ENCODE assay signal across 19 cellular contexts in genomic region chr14:29671034-29671433, GRCh38.
A peak's percentile ranks its signal among the peaks of the same experiment; 100 is the strongest.
DNase-seq lines count a peak whose midpoint lies in the region; ATAC-seq lines count a peak whose summit lies in the region.
"Had no signal": no experiment of that assay in that cellular context is flagged by ENCODE, and none has a peak within 500 bp of the region (broad histone marks: within the 10 kb centered on the region; RNA-seq: fewer than 3 reads in every experiment).

No MANE protein-coding gene starts in this region.

- peak; percentile 67 for DNase-seq in GM04503 (ENCODE audit: low read depth)
- peak; percentile 57 for DNase-seq in NCI-H69 (lab: John Stamatoyannopoulos, UW)
- peak; percentile 73 for DNase-seq in fibroblast of gingiva (ENCODE audit: low read depth)
- DNase-seq in retina: peak; percentile 20
- DNase-seq in NCI-H128 (lab: John Stamatoyannopoulos, UW; ENCODE audit: unreplicated experiment): no peak
- no peak for DNase-seq in activated naive CD8-positive, alpha-beta T cell treated with anti-CD3 and anti-CD28 coated beads for 36 hours
- DNase-seq in islet precursor cell: no peak
- DNase-seq: amygdala; dorsolateral prefrontal cortex; KBM-7; kidney glomerular epithelial cell; NCI-H1092 treated with DMSO at 0.1 percent for 48 hours; NCI-H226; sigmoid colon; stimulated activated CD4-positive, alpha-beta T cell treated with anti-CD3 and anti-CD28 coated beads, Interleukin-4, amount 100 ng/mL, for 1 hour; stimulated activated CD8-positive, alpha-beta memory T cell treated with anti-CD3 and anti-CD28 coated beads, Interleukin-4, amount 100 ng/mL, for 48 hours had no signal

- ATAC-seq in GM18867 (IDR thresholded peaks at IDR 0.05; ENCODE audit: unreplicated experiment): no peak
- ATAC-seq: activated CD4-positive, CD25-positive, alpha-beta regulatory T cell treated with anti-CD3 and anti-CD28 coated beads, Interleukin-2, amount 50 U/mL, for 24 hours had no signal

- H3K27me3 Mint-ChIP-seq in activated naive CD8-positive, alpha-beta T cell treated with anti-CD3 and anti-CD28 coated beads for 36 hours: no peaks in the 10 kb centered on the region

- H3K9me3 Mint-ChIP-seq in activated naive CD8-positive, alpha-beta T cell treated with anti-CD3 and anti-CD28 coated beads for 36 hours: peaks cover 1% of the 10 kb centered on the region
- H3K9me3 Mint-ChIP-seq: mesothelial cell of epicardium had no signal

- H3K27ac Mint-ChIP-seq in activated naive CD8-positive, alpha-beta T cell treated with anti-CD3 and anti-CD28 coated beads for 36 hours: no peak overlapping the region
- H3K27ac Mint-ChIP-seq: mesothelial cell of epicardium had no signal

- H3K4me1 Mint-ChIP-seq in activated naive CD8-positive, alpha-beta T cell treated with anti-CD3 and anti-CD28 coated beads for 36 hours: no peaks in the 10 kb centered on the region
- H3K4me1 Mint-ChIP-seq: mesothelial cell of epicardium had no signal

- H3K36me3 Mint-ChIP-seq in activated naive CD8-positive, alpha-beta T cell treated with anti-CD3 and anti-CD28 coated beads for 36 hours: no peaks in the 10 kb centered on the region
- H3K36me3 Mint-ChIP-seq: mesothelial cell of epicardium had no signal

- no peak overlapping the region for H3K4me3 Mint-ChIP-seq in activated naive CD8-positive, alpha-beta T cell treated with anti-CD3 and anti-CD28 coated beads for 36 hours
- H3K4me3 Mint-ChIP-seq: mesothelial cell of epicardium had no signal

Comparison
In these comparisons a context has a peak if more than half of its experiments do, and no peak if none do; other contexts are left out.
1. DNase-seq: peak in GM04503 (single experiment), NCI-H69 (single experiment), fibroblast of gingiva (single experiment) and retina (single experiment); none in NCI-H128 (single experiment), activated naive CD8-positive, alpha-beta T cell treated with anti-CD3 and anti-CD28 coated beads for 36 hours (single experiment) and islet precursor cell (single experiment).